Comparison of ENCODE assay signal across 20 cellular contexts in genomic region chr16:31712064-31712540, GRCh38.
DNase-seq lines count a peak whose midpoint lies in the region; ATAC-seq, FAIRE-seq and TF ChIP-seq lines count a peak whose summit lies in the region.
"Had no signal": no experiment of that assay in that cellular context is flagged by ENCODE, and none has a peak within 500 bp of the region (broad histone marks: within the 10 kb centered on the region; RNA-seq: fewer than 3 reads in every experiment).

No MANE protein-coding gene starts in this region.

- H3K4me3 Mint-ChIP-seq in activated naive CD4-positive, alpha-beta T cell treated with anti-CD3 and anti-CD28 coated beads for 36 hours: peak overlapping the region; percentile 3
- H3K4me3 Mint-ChIP-seq in central memory CD8-positive, alpha-beta T cell: peak overlapping the region; percentile 24

- H3K36me3 Mint-ChIP-seq in activated naive CD4-positive, alpha-beta T cell treated with anti-CD3 and anti-CD28 coated beads for 36 hours (ENCODE audit: low read depth): peaks cover 39% of the 10 kb centered on the region
- peaks cover 45% of the 10 kb centered on the region for H3K36me3 Mint-ChIP-seq in central memory CD8-positive, alpha-beta T cell (ENCODE audit: insufficient read depth)

- no peaks in the 10 kb centered on the region for H3K9me2 ChIP-seq in Karpas-422 (replicated peaks; ENCODE audit: insufficient read depth, low read length)

- peaks cover 38% of the 10 kb centered on the region for H3K79me2 ChIP-seq in Karpas-422 (ENCODE audit: low read length)
- H3K79me2 ChIP-seq in osteoblast (ENCODE audit: insufficient read depth, low read length): peaks cover 36% of the 10 kb centered on the region

- no peak for TF ChIP-seq CTCF in osteoblast (IDR thresholded peaks at IDR 0.05; ENCODE audit: extremely low read depth, low read depth, low read length)
- no peak for TF ChIP-seq CTCF in GM10266 (IDR thresholded peaks at IDR 0.05; ENCODE audit: control insufficient read depth, insufficient read depth, low read depth, missing control alignments)
- TF ChIP-seq CTCF in kidney (IDR thresholded peaks at IDR 0.05; ENCODE audit: borderline replicate concordance, extremely low read depth, insufficient read depth): no peak

- H3K27ac Mint-ChIP-seq in activated naive CD4-positive, alpha-beta T cell treated with anti-CD3 and anti-CD28 coated beads for 36 hours: no peak overlapping the region
- H3K27ac Mint-ChIP-seq in central memory CD8-positive, alpha-beta T cell (ENCODE audit: low read depth): peak overlapping the region; percentile 88

- no peak for DNase-seq in activated naive CD4-positive, alpha-beta T cell treated with anti-CD3 and anti-CD28 coated beads for 36 hours
- DNase-seq in activated naive CD4-positive, alpha-beta T cell (lab: John Stamatoyannopoulos, UW): no peak
- peak; percentile 36 for DNase-seq in Karpas-422
- no peak for DNase-seq in central memory CD8-positive, alpha-beta T cell (ENCODE audit: low spot score in 2 of 2)
- DNase-seq in osteoblast (ENCODE audit: insufficient read length, low spot score, missing footprints): peak; percentile 74
- no peak for DNase-seq in GM10266 (ENCODE audit: extremely low spot score)
- no peak for DNase-seq in kidney
- DNase-seq: activated CD4-positive, alpha-beta T cell treated with anti-CD3 and anti-CD28 coated beads, Interleukin-2, amount 50 U/mL, for 48 hours; central memory CD4-positive, alpha-beta T cell; DMS53; effector CD8-positive, alpha-beta T cell; HFFc6; MV-4-11; NCI-H2081; NCI-H524 treated with DMSO at 0.1 percent for 48 hours; SJCRH30; small intestine had no signal

- CTCF ChIA-PET in activated naive CD4-positive, alpha-beta T cell treated with anti-CD3 and anti-CD28 coated beads for 36 hours (lab: Charles Lee): interaction anchor here (1.1 to 1.6 kb wide), 3 partner anchors 16 to 165 kb away, joined by 3 to 5 read pairs (median 3); no protein-coding TSS in a partner anchor

- no peak overlapping the region for H3K27ac ChIP-seq in Karpas-422 (ENCODE audit: low read length)
- H3K27ac ChIP-seq in osteoblast (ENCODE audit: low read depth, low read length): no peak overlapping the region
- no peak overlapping the region for H3K27ac ChIP-seq in kidney (ENCODE audit: low read depth in 2 of 2, low read length in 2 of 2)
- H3K27ac ChIP-seq: SJCRH30 had no signal

- no peak overlapping the region for H3K4me2 ChIP-seq in Karpas-422 (ENCODE audit: low read depth, low read length, poor library complexity, severe bottlenecking)
- no peak overlapping the region for H3K4me2 ChIP-seq in osteoblast (ENCODE audit: insufficient read depth, low read length)

- H3K27me3 Mint-ChIP-seq in activated naive CD4-positive, alpha-beta T cell treated with anti-CD3 and anti-CD28 coated beads for 36 hours (ENCODE audit: low read depth): no peaks in the 10 kb centered on the region
- H3K27me3 Mint-ChIP-seq in central memory CD8-positive, alpha-beta T cell: no peaks in the 10 kb centered on the region

- H3K9ac ChIP-seq in Karpas-422 (ENCODE audit: low read length) (no peak overlapping the region), kidney (ENCODE audit: low read length in 2 of 2) (no peak overlapping the region)

- no peak for ATAC-seq in central memory CD8-positive, alpha-beta T cell (replicated peaks; ENCODE audit: extremely low read depth, poor library complexity, severe bottlenecking)
- no peak for ATAC-seq in GM19455 (IDR thresholded peaks at IDR 0.05; ENCODE audit: unreplicated experiment)

- no peak for FAIRE-seq in kidney (lab: Jason Lieb, UNC)
- FAIRE-seq: keratinocyte, small intestine had no signal

- H3K4me1 ChIP-seq in Karpas-422 (ENCODE audit: low read length): peaks cover 21% of the 10 kb centered on the region
- H3K4me1 ChIP-seq in osteoblast (ENCODE audit: insufficient read depth, low read length): peaks cover 11% of the 10 kb centered on the region
- H3K4me1 ChIP-seq in kidney (ENCODE audit: control insufficient read depth in 1 of 2, insufficient read depth in 1 of 2, low read depth in 1 of 2, low read length in 2 of 2): peaks cover 7 to 21% of the 10 kb centered on the region in 2 donors
- H3K4me1 ChIP-seq: SJCRH30 had no signal

- H3K4me3 ChIP-seq in Karpas-422 (ENCODE audit: low read length): no peak overlapping the region
- no peak overlapping the region for H3K4me3 ChIP-seq in osteoblast (ENCODE audit: insufficient read depth, low read length)
- no peak overlapping the region for H3K4me3 ChIP-seq in kidney (ENCODE audit: low read length in 2 of 2)
- H3K4me3 ChIP-seq: SJCRH30 had no signal

- H3K4me1 Mint-ChIP-seq in activated naive CD4-positive, alpha-beta T cell treated with anti-CD3 and anti-CD28 coated beads for 36 hours (ENCODE audit: low read depth): peaks cover 50% of the 10 kb centered on the region
- H3K4me1 Mint-ChIP-seq in central memory CD8-positive, alpha-beta T cell: peaks cover 61% of the 10 kb centered on the region

- H4K20me1 ChIP-seq in Karpas-422 (ENCODE audit: insufficient read depth, low read depth, low read length) (no peaks in the 10 kb centered on the region), osteoblast (ENCODE audit: insufficient read depth, low read length) (peaks cover 21% of the 10 kb centered on the region)

- no peaks in the 10 kb centered on the region for H3K9me3 Mint-ChIP-seq in activated naive CD4-positive, alpha-beta T cell treated with anti-CD3 and anti-CD28 coated beads for 36 hours
- H3K9me3 Mint-ChIP-seq in central memory CD8-positive, alpha-beta T cell: no peaks in the 10 kb centered on the region
- H3K9me3 Mint-ChIP-seq: HFFc6 had no signal

- peaks cover 29% of the 10 kb centered on the region for H3K36me3 ChIP-seq in Karpas-422 (ENCODE audit: insufficient read depth, low read length)
- H3K36me3 ChIP-seq in osteoblast (ENCODE audit: insufficient read depth, low read length): peaks cover 10% of the 10 kb centered on the region
- peaks cover 8 to 15% of the 10 kb centered on the region in 2 donors for H3K36me3 ChIP-seq in kidney (ENCODE audit: control insufficient read depth in 1 of 2, insufficient read depth in 2 of 2, low read length in 2 of 2)
- H3K36me3 ChIP-seq: thoracic aorta had no signal

- H3K9me3 ChIP-seq in Karpas-422 (ENCODE audit: low read length) (no peaks in the 10 kb centered on the region; the same call in 1 of the 2 replicates), osteoblast (ENCODE audit: low read depth, low read length) (no peaks in the 10 kb centered on the region), kidney (ENCODE audit: control insufficient read depth in 1 of 2, low read length in 2 of 2) (no peaks in the 10 kb centered on the region)
- H3K9me3 ChIP-seq: SJCRH30, thoracic aorta had no signal

- intact Hi-C loops in activated naive CD4-positive, alpha-beta T cell treated with anti-CD3 and anti-CD28 coated beads for 36 hours (cut with micrococcal nuclease): loop anchor here (10.0 kb wide), 1 partner anchor 757 kb away; the partner anchor contains the start of gene SETD1A
- intact Hi-C loops in kidney (cut with DNase I): no loop called here

- H3K27me3 ChIP-seq in Karpas-422 (ENCODE audit: low read length) (no peaks in the 10 kb centered on the region), osteoblast (ENCODE audit: insufficient read depth, low read length) (no peaks in the 10 kb centered on the region)
- H3K27me3 ChIP-seq: SJCRH30 had no signal

- H2AFZ ChIP-seq in Karpas-422 (ENCODE audit: low read length): no peak overlapping the region
- H2AFZ ChIP-seq in osteoblast (ENCODE audit: low read length): no peak overlapping the region

Comparison
In these comparisons a context has a peak if more than half of its experiments do, and no peak if none do; other contexts are left out.
1. DNase-seq: peak in Karpas-422 (single experiment) and osteoblast (single experiment); none in activated naive CD4-positive, alpha-beta T cell treated with anti-CD3 and anti-CD28 coated beads for 36 hours (single experiment), activated naive CD4-positive, alpha-beta T cell (0 of 4), central memory CD8-positive, alpha-beta T cell (0 of 2), GM10266 (single experiment) and kidney (single experiment).